In genomic region chr10:78033623-78034470, GRCh38 we compare ENCODE assay signal across 8 cellular contexts. TPM values are rescaled to one million over a fixed set of nuclear protein-coding genes. Genes with fewer than 3 reads are reported as not detected.
DNase-seq lines count a peak whose midpoint lies in the region; ATAC-seq and TF ChIP-seq lines count a peak whose summit lies in the region.

Gene RPS24 (plus strand): TSS chr10:78033863. CDS start chr10:78033902, 39 bp downstream.

- H3K27ac ChIP-seq in coronary artery (peak within 1 kb of the TSS; percentile 38 to 82), layer of hippocampus (ENCODE audit: low read depth, low read length) (peak within 1 kb of the TSS; percentile 62)

- H3K4me3 Mint-ChIP-seq in activated CD4-positive, alpha-beta T cell treated with anti-CD3 and anti-CD28 coated beads, Interleukin-2, amount 10 ng/mL, durations not matched to agents 24 days and 14 days, result peak within 1 kb of the TSS; percentile 91

- peaks cover 13% of the 10 kb centered on the region for H3K36me3 ChIP-seq in BJ (ENCODE audit: control insufficient read depth, insufficient read depth, low read length)

- H3K36me3 Mint-ChIP-seq in activated CD4-positive, alpha-beta T cell treated with anti-CD3 and anti-CD28 coated beads, Interleukin-2, amount 10 ng/mL, durations not matched to agents 24 days and 14 days (ENCODE audit: low read depth), result peaks cover 56% of the 10 kb centered on the region

- TF ChIP-seq CTCF in BJ (IDR thresholded peaks at IDR 0.05; ENCODE audit: insufficient read depth, low read depth, low read length), result no peak
- no peak for TF ChIP-seq CTCF in coronary artery (IDR thresholded peaks at IDR 0.05)

- peak within 1 kb of the TSS; percentile 96 for H3K27ac Mint-ChIP-seq in activated CD4-positive, alpha-beta T cell treated with anti-CD3 and anti-CD28 coated beads, Interleukin-2, amount 10 ng/mL, durations not matched to agents 24 days and 14 days

- DNase-seq in BJ (ENCODE audit: low read depth) (peak; percentile 88), NCI-H526 treated with DMSO at 0.1 percent for 48 hours (lab: John Stamatoyannopoulos, UW) (peak; percentile 93), coronary artery (ENCODE audit: low spot score) (peak; percentile 94)
- DNase-seq in activated CD4-positive, alpha-beta T cell treated with anti-CD3 and anti-CD28 coated beads, Interleukin-2, amount 10 ng/mL, durations not matched to agents 24 days and 14 days, result peak; percentile 99
- peak; percentile 93 to 94 for DNase-seq in stimulated activated CD4-positive, alpha-beta T cell treated with anti-CD3 and anti-CD28 coated beads, Interleukin-1b, Interleukin-23, amount 100 ng/mL, for 4 hours (ENCODE audit: low read depth in 2 of 2)

- intact Hi-C loops in activated CD4-positive, alpha-beta T cell treated with anti-CD3 and anti-CD28 coated beads, Interleukin-2, amount 10 ng/mL, durations not matched to agents 24 days and 14 days (cut with micrococcal nuclease), result loop anchor here (2.0 to 5.0 kb wide), 4 partner anchors 197 to 1313 kb away; partner anchors contain the start of genes PPIF and ZMIZ1

- H3K9me3 Mint-ChIP-seq in activated CD4-positive, alpha-beta T cell treated with anti-CD3 and anti-CD28 coated beads, Interleukin-2, amount 10 ng/mL, durations not matched to agents 24 days and 14 days, result no peaks in the 10 kb centered on the region

- POLR2A ChIA-PET in BJ (lab: Charles Lee), result no interaction called here

- peaks cover 42% of the 10 kb centered on the region for H3K4me1 Mint-ChIP-seq in activated CD4-positive, alpha-beta T cell treated with anti-CD3 and anti-CD28 coated beads, Interleukin-2, amount 10 ng/mL, durations not matched to agents 24 days and 14 days

- ATAC-seq in GM19324 (IDR thresholded peaks at IDR 0.05; ENCODE audit: low FRiP score, unreplicated experiment), result peak; percentile 88
- peak; percentile 72 for ATAC-seq in HG03469 (IDR thresholded peaks at IDR 0.05; ENCODE audit: unreplicated experiment)

- H3K27me3 ChIP-seq in BJ (ENCODE audit: control insufficient read depth, insufficient read depth, low read length), result no peaks in the 10 kb centered on the region
- no peaks in the 10 kb centered on the region for H3K27me3 ChIP-seq in layer of hippocampus (ENCODE audit: control insufficient read depth, insufficient read depth, low read length)

- H3K4me3 ChIP-seq in BJ (ENCODE audit: low read depth, low read length) (peak within 1 kb of the TSS; percentile 86), coronary artery (peak within 1 kb of the TSS; percentile 91)

- CTCF ChIA-PET in BJ (lab: Yijun Ruan, JAX), result interaction anchor here (0.5 to 1.2 kb wide), 4 partner anchors 13 to 1014 kb away, joined by 3 to 6 read pairs (median 3); no protein-coding TSS in a partner anchor

- no peaks in the 10 kb centered on the region for H3K27me3 Mint-ChIP-seq in activated CD4-positive, alpha-beta T cell treated with anti-CD3 and anti-CD28 coated beads, Interleukin-2, amount 10 ng/mL, durations not matched to agents 24 days and 14 days

RNA-seq across cellular contexts. Expression of gene RPS24, which starts in this region (rescaled TPM):
- 967 and 3,268 TPM in 2 replicates for polyA plus RNA-seq in BJ (2011; rRNA removed)
- 211 and 235 TPM in 2 replicates for polyA minus RNA-seq in BJ (2011; rRNA and poly(A)+ RNA removed)
- total RNA-seq in activated CD4-positive, alpha-beta T cell treated with anti-CD3 and anti-CD28 coated beads, Interleukin-2, amount 10 ng/mL, durations not matched to agents 24 days and 14 days, result 1,816 and 1,818 TPM in 2 replicates

Comparison
In these comparisons a context has a peak if more than half of its experiments do, and no peak if none do; other contexts are left out.
1. Peak in every context shown above with its lines: DNase-seq, ATAC-seq, H3K4me3 ChIP-seq and H3K27ac ChIP-seq.